14 cellular contexts compared by ENCODE assay signal in the genomic region with DNA sequence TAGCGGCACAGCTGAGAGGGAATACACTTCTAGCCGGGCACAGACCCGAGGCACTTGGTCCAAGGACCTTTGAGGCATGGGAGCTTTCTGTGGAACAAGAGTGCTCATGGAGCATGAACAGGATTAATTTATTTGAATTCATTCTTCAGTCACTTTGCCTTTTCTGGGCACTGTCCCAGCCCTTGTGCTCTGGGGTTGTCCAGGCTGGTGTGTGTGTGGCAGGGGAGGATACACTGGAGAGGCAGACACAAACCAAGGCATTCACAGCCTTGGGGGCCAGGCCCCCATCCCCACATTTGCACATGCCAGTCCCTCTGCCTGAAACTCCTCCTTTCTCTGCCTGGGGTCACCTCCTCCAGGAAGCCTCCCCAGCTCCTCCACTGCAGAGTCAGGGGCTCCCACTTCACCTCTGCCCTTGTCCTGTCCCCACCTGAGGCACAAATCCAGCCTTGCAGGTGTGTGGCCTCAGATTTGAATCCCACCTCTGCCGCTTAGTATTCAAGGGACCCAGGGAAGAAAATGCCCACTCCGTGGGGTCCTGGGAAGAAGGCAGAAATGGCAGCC. TPM values are rescaled to one million over a fixed set of nuclear protein-coding genes. Genes with fewer than 3 reads are reported as not detected.
"Had no signal": no experiment of that assay in that cellular context is flagged by ENCODE, and none has a peak within 500 bp of the region (broad histone marks: within the 10 kb centered on the region; RNA-seq: fewer than 3 reads in every experiment).

No MANE protein-coding gene starts in this region.

- H3K27ac ChIP-seq: lower lobe of right lung, parathyroid adenoma, transverse colon had no signal

- H3K36me3 ChIP-seq: lower lobe of right lung, transverse colon had no signal

- H3K4me3 ChIP-seq: lower lobe of right lung, transverse colon had no signal

- H3K4me1 ChIP-seq: lower lobe of right lung, parathyroid adenoma had no signal

- DNase-seq: activated CD4-positive, alpha-beta T cell treated with anti-CD3 and anti-CD28 coated beads, Interleukin-2, amount 10 ng/mL, durations not matched to agents 24 days and 14 days; activated CD8-positive, alpha-beta memory T cell treated with anti-CD3 and anti-CD28 coated beads, Interleukin-2, amount 50 U/mL, for 4 hours; activated CD8-positive, alpha-beta T cell treated with anti-CD3 and anti-CD28 coated beads, Interleukin-2, amount 10 ng/mL, durations not matched to agents 7 days and 5 days; activated gamma-delta T cell; activated T-cell treated with anti-CD3 and anti-CD28 coated beads, Interleukin-2, amount 50 U/mL, for 48 hours; amniotic stem cell; retina; stimulated activated CD4-positive, alpha-beta T cell treated with anti-CD3 and anti-CD28 coated beads, Interleukin-12 subunit alpha, Interleukin-12 subunit beta, amount 100 ng/mL, for 4 hours; stimulated activated CD4-positive, alpha-beta T cell treated with anti-CD3 and anti-CD28 coated beads, Interleukin-2, amount 100 ng/mL, for 24 hours; T-helper 2 cell; transverse colon had no signal

- H3K9me3 ChIP-seq: lower lobe of right lung, transverse colon had no signal

- ATAC-seq: activated CD8-positive, alpha-beta T cell treated with anti-CD3 and anti-CD28 coated beads, Interleukin-2, amount 10 ng/mL, durations not matched to agents 7 days and 5 days; esophagus mucosa; lower lobe of right lung had no signal

- H3K27me3 ChIP-seq: transverse colon had no signal

RNA-seq across cellular contexts. Expression of a gene that starts 55.5 kb away (rescaled TPM):
- total RNA-seq: activated CD8-positive, alpha-beta T cell treated with anti-CD3 and anti-CD28 coated beads, Interleukin-2, amount 10 ng/mL, durations not matched to agents 7 days and 5 days had no signal
